ENCODE assay signal across 9 cellular contexts in the genomic region with DNA sequence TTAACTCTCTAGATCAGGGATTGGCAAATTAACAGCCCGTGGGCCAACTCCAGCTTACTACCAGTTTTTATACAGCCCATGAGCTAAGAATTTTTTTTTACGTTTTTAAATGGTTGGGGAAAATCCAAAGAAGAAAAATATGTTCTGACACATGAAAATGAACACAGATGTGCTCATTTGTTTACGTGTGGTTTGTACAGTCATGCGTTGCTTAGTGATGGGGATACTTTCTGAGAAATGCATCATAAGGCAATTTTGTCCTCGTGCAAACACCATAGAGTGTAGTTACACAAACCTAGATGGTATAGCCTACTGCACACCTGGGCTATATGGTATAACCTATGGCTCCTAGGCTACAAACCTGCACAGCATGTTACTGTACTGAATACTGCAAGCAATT.
DNase-seq lines count a peak whose midpoint lies in the region; ATAC-seq and TF ChIP-seq lines count a peak whose summit lies in the region.
"Had no signal": no experiment of that assay in that cellular context is flagged by ENCODE, and none has a peak within 500 bp of the region (broad histone marks: within the 10 kb centered on the region; RNA-seq: fewer than 3 reads in every experiment).

No MANE protein-coding gene starts in this region.

- no peak for DNase-seq in activated naive CD4-positive, alpha-beta T cell treated with anti-CD3 and anti-CD28 coated beads, Interleukin-2, amount 10 ng/mL, durations not matched to agents 7 days and 5 days
- DNase-seq in activated naive CD4-positive, alpha-beta T cell treated with anti-CD3 and anti-CD28 coated beads, Interleukin-2, amount 50 U/mL, for 16 hours = no peak
- DNase-seq in astrocyte of the spinal cord (ENCODE audit: low read depth, low spot score) = peak; percentile 82
- no peak for DNase-seq in stimulated activated naive CD8-positive, alpha-beta T cell treated with anti-CD3 and anti-CD28 coated beads, Interleukin-15, Interleukin-2, amounts not matched to agents 100 U/mL and 50 U/mL, for 24 hours
- no peak for DNase-seq in NCI-H187 treated with DMSO at 0.1 percent for 48 hours (lab: John Stamatoyannopoulos, UW)
- DNase-seq in stimulated activated CD4-positive, alpha-beta T cell treated with anti-CD3 and anti-CD28 coated beads, Interleukin-2, amount 100 ng/mL, for 24 hours = no peak
- DNase-seq in NCI-H2171 treated with DMSO at 0.1 percent for 48 hours (lab: John Stamatoyannopoulos, UW) = no peak
- DNase-seq: effector CD4-positive, alpha-beta T cell had no signal

- peak; percentile 72 for ATAC-seq in HG03095 (IDR thresholded peaks at IDR 0.05; ENCODE audit: unreplicated experiment)
- ATAC-seq in stimulated activated naive CD8-positive, alpha-beta T cell treated with anti-CD3 and anti-CD28 coated beads, Interleukin-15, Interleukin-2, amounts not matched to agents 100 U/mL and 50 U/mL, for 24 hours = peak; percentile 41

- peak overlapping the region; percentile 12 for H3K27ac Mint-ChIP-seq in activated naive CD4-positive, alpha-beta T cell treated with anti-CD3 and anti-CD28 coated beads, Interleukin-2, amount 10 ng/mL, durations not matched to agents 7 days and 5 days

- H3K9me3 Mint-ChIP-seq in activated naive CD4-positive, alpha-beta T cell treated with anti-CD3 and anti-CD28 coated beads, Interleukin-2, amount 10 ng/mL, durations not matched to agents 7 days and 5 days = no peaks in the 10 kb centered on the region

- CTCF ChIA-PET in activated naive CD4-positive, alpha-beta T cell treated with anti-CD3 and anti-CD28 coated beads, Interleukin-2, amount 10 ng/mL, durations not matched to agents 7 days and 5 days (lab: Charles Lee) = interaction anchor here (0.5 to 1.3 kb wide), 4 partner anchors 56 to 330 kb away, joined by 3 read pairs; no protein-coding TSS in a partner anchor

- peaks cover 4% of the 10 kb centered on the region for H3K27me3 Mint-ChIP-seq in activated naive CD4-positive, alpha-beta T cell treated with anti-CD3 and anti-CD28 coated beads, Interleukin-2, amount 10 ng/mL, durations not matched to agents 7 days and 5 days

- no peak overlapping the region for H3K4me3 Mint-ChIP-seq in activated naive CD4-positive, alpha-beta T cell treated with anti-CD3 and anti-CD28 coated beads, Interleukin-2, amount 10 ng/mL, durations not matched to agents 7 days and 5 days

- TF ChIP-seq CTCF in astrocyte of the spinal cord (IDR thresholded peaks at IDR 0.05; ENCODE audit: low read depth, low read length) = no peak

- in situ Hi-C loops in astrocyte of the spinal cord (cut with HindIII; ENCODE audit: low sequenced_read_pairs) = no loop called here

- H3K4me1 Mint-ChIP-seq in activated naive CD4-positive, alpha-beta T cell treated with anti-CD3 and anti-CD28 coated beads, Interleukin-2, amount 10 ng/mL, durations not matched to agents 7 days and 5 days = peaks cover 42% of the 10 kb centered on the region

- no peak overlapping the region for H3K4me3 ChIP-seq in astrocyte of the spinal cord (ENCODE audit: low read depth, low read length)

- H3K36me3 Mint-ChIP-seq in activated naive CD4-positive, alpha-beta T cell treated with anti-CD3 and anti-CD28 coated beads, Interleukin-2, amount 10 ng/mL, durations not matched to agents 7 days and 5 days = no peaks in the 10 kb centered on the region
